In genomic region chr7:140219672-140220520, GRCh38 we compare ENCODE assay signal across 15 cellular contexts. TPM values are rescaled to one million over a fixed set of nuclear protein-coding genes. Genes with fewer than 3 reads are reported as not detected.
A peak's percentile ranks its signal among the peaks of the same experiment; 100 is the strongest.
DNase-seq lines count a peak whose midpoint lies in the region; ATAC-seq and TF ChIP-seq lines count a peak whose summit lies in the region.
"Had no signal": no experiment of that assay in that cellular context is flagged by ENCODE, and none has a peak within 500 bp of the region (broad histone marks: within the 10 kb centered on the region; RNA-seq: fewer than 3 reads in every experiment).

No MANE protein-coding gene starts in this region.

- POLR2A ChIA-PET in PC-3 (lab: Charles Lee; ENCODE audit: unreplicated experiment), result no interaction called here

- H3K9me3 ChIP-seq in PC-3 (ENCODE audit: low read length) (no peaks in the 10 kb centered on the region), esophagus squamous epithelium (no peaks in the 10 kb centered on the region), suprapubic skin (no peaks in the 10 kb centered on the region), neuronal stem cell (replicated peaks in 1 of 2; ENCODE audit: control insufficient read depth in 2 of 2, insufficient read depth in 1 of 2, low read depth in 1 of 2, low read length in 2 of 2) (peaks cover 0 to 3% of the 10 kb centered on the region in 2 donors)
- H3K9me3 ChIP-seq: SJSA1 had no signal

- TF ChIP-seq POLR2A in esophagus squamous epithelium (IDR thresholded peaks at IDR 0.05) (no peak), suprapubic skin (IDR thresholded peaks at IDR 0.05) (no peak)

- DNase-seq in DMS53 (lab: John Stamatoyannopoulos, UW) (peak; percentile 39), DMS53 treated with DMSO at 0.1 percent for 48 hours (lab: John Stamatoyannopoulos, UW; ENCODE audit: unreplicated experiment) (no peak), PC-3 (peak; percentile 36), esophagus squamous epithelium (lab: John Stamatoyannopoulos, UW) (no peak), suprapubic skin (ENCODE audit: low spot score in 2 of 2) (no peak), KG1 (lab: John Stamatoyannopoulos, UW) (no peak), neuronal stem cell (ENCODE audit: low spot score) (no peak), SKM-1 treated with dmso at 0.1 percent for 144 hours (lab: John Stamatoyannopoulos, UW; ENCODE audit: unreplicated experiment) (no peak)
- DNase-seq: CD4-positive, CD25-positive, alpha-beta regulatory T cell; DND-41; GDM1; NCI-H1048 had no signal

- CTCF ChIA-PET in PC-3 (lab: Charles Lee), result no interaction called here

- no peaks in the 10 kb centered on the region for H3F3A ChIP-seq in PC-3 (ENCODE audit: low read length, unreplicated experiment)

- H3K4me3 ChIP-seq in PC-3 (ENCODE audit: low read length) (no peak overlapping the region), esophagus squamous epithelium (no peak overlapping the region), suprapubic skin (no peak overlapping the region), neuronal stem cell (ENCODE audit: low read length in 2 of 2) (no peak overlapping the region)
- H3K4me3 ChIP-seq: GM12878, SJSA1 had no signal

- no peaks in the 10 kb centered on the region for H3K9me2 ChIP-seq in PC-3 (replicated peaks; ENCODE audit: low read length)

- H2AFZ ChIP-seq in PC-3 (ENCODE audit: low read length), result no peak overlapping the region
- no peak overlapping the region for H2AFZ ChIP-seq in neuronal stem cell (ENCODE audit: low read length)

- no peak overlapping the region for H2AK5ac ChIP-seq in neuronal stem cell (ENCODE audit: low read depth, low read length)

- no peaks in the 10 kb centered on the region for H3K79me1 ChIP-seq in neuronal stem cell (ENCODE audit: low read depth, low read length)

- H3K36me3 ChIP-seq in PC-3 (ENCODE audit: low read depth, low read length) (no peaks in the 10 kb centered on the region), esophagus squamous epithelium (no peaks in the 10 kb centered on the region), suprapubic skin (no peaks in the 10 kb centered on the region), neuronal stem cell (replicated peaks in 1 of 2; ENCODE audit: control insufficient read depth in 2 of 2, insufficient read depth in 2 of 2, low read length in 2 of 2) (no peaks in the 10 kb centered on the region)
- H3K36me3 ChIP-seq: SJSA1 had no signal

- no peak overlapping the region for H2BK120ac ChIP-seq in neuronal stem cell (ENCODE audit: low read depth, low read length)

- intact Hi-C loops in PC-3 (cut with micrococcal nuclease), result no loop called here
- intact Hi-C loops in esophagus squamous epithelium (cut with DNase I), result no loop called here

- H3K4me1 ChIP-seq in PC-3 (ENCODE audit: insufficient read depth, low read length), result peaks cover 10% of the 10 kb centered on the region; the same call in 1 of the 2 replicates
- peaks cover 0 to 9% (median 7%) of the 10 kb centered on the region in 3 donors for H3K4me1 ChIP-seq in esophagus squamous epithelium
- no peaks in the 10 kb centered on the region for H3K4me1 ChIP-seq in suprapubic skin
- H3K4me1 ChIP-seq in neuronal stem cell (ENCODE audit: control insufficient read depth in 2 of 2, insufficient read depth in 1 of 2, low read depth in 1 of 2, low read length in 2 of 2), result peaks cover 0 to 2% of the 10 kb centered on the region in 2 donors
- H3K4me1 ChIP-seq: SJSA1 had no signal

- no peaks in the 10 kb centered on the region for H3K79me2 ChIP-seq in PC-3 (ENCODE audit: low read length)

- H4K20me1 ChIP-seq in PC-3 (ENCODE audit: low read length), result no peaks in the 10 kb centered on the region

- BruUV-seq in PC-3 (replicated peaks; lab: Mats Ljungman, UMichigan), result no TSS peak

- H3K14ac ChIP-seq in neuronal stem cell (ENCODE audit: low read length), result no peak overlapping the region

- no peak overlapping the region for H4K91ac ChIP-seq in neuronal stem cell (ENCODE audit: low read depth, low read length, poor library complexity)

- H3K27ac ChIP-seq in PC-3 (ENCODE audit: low read length) (no peak overlapping the region), esophagus squamous epithelium (peak overlapping the region; percentile 29 to 83 (median 80)), suprapubic skin (peak overlapping the region; percentile 42), neuronal stem cell (replicated peaks; ENCODE audit: low read length) (no peak overlapping the region)
- H3K27ac ChIP-seq: 22Rv1, SJSA1 had no signal

- no peak overlapping the region for H3K18ac ChIP-seq in neuronal stem cell (ENCODE audit: low read length)

- no peak overlapping the region for H2BK15ac ChIP-seq in neuronal stem cell (ENCODE audit: low read length)

- H3K23ac ChIP-seq in neuronal stem cell (ENCODE audit: low read depth, low read length, poor library complexity), result no peak overlapping the region

- ATAC-seq in PC-3, result no peak
- ATAC-seq: GM12878 had no signal

- H2BK5ac ChIP-seq in neuronal stem cell (ENCODE audit: low read length), result no peak overlapping the region

- no peak overlapping the region for H4K8ac ChIP-seq in neuronal stem cell (ENCODE audit: low read depth, low read length)

- no peak overlapping the region for H3K9ac ChIP-seq in PC-3 (ENCODE audit: low read length)
- H3K9ac ChIP-seq in neuronal stem cell (ENCODE audit: low read depth, low read length, poor library complexity), result no peak overlapping the region

- 46 to 59% methylated on average over 10 of the region's 10 CpGs for WGBS in esophagus squamous epithelium, 2 donors
- whole genome bisulfite sequencing in suprapubic skin, result 77% methylated on average over 10 of the region's 10 CpGs
- WGBS in neuronal stem cell (ENCODE audit: extremely low coverage in 2 of 2, insufficient read length in 2 of 2, insufficient replicate concordance in 1 of 2), 2 donors, result no CpG with 5 or more reads among the region's 10 CpGs

- H3K4ac ChIP-seq in neuronal stem cell (ENCODE audit: low read length), result no peak overlapping the region

- TF ChIP-seq CTCF in PC-3 (conservative IDR thresholded peaks at IDR 0.05; ENCODE audit: low read depth, low read length) (no peak), esophagus squamous epithelium (IDR thresholded peaks at IDR 0.05) (no peak), suprapubic skin (IDR thresholded peaks at IDR 0.05) (no peak)

- H3K27me3 ChIP-seq in PC-3 (ENCODE audit: low read length) (no peaks in the 10 kb centered on the region), esophagus squamous epithelium (peaks cover 0 to 23% (median 0%) of the 10 kb centered on the region in 4 donors), suprapubic skin (no peaks in the 10 kb centered on the region), neuronal stem cell (ENCODE audit: control insufficient read depth in 3 of 3, insufficient read depth in 3 of 3, low read depth in 1 of 3, low read length in 3 of 3) (peaks cover 0 to 35% (median 0%) of the 10 kb centered on the region in 3 experiments)
- H3K27me3 ChIP-seq: SJSA1 had no signal

- H2BK12ac ChIP-seq in neuronal stem cell (ENCODE audit: low read length), result no peak overlapping the region

- TF ChIP-seq EP300 in suprapubic skin (IDR thresholded peaks at IDR 0.05), result no peak

- H3K4me2 ChIP-seq in PC-3 (ENCODE audit: low read length) (no peak overlapping the region), neuronal stem cell (ENCODE audit: insufficient read depth, low read length, poor library complexity, severe bottlenecking) (no peak overlapping the region)

RNA-seq across cellular contexts. Expression of gene KDM7A, which starts 43.1 kb away (rescaled TPM):
- 2.8 and 3.2 TPM in 2 replicates for total RNA-seq in PC-3 (2014; rRNA removed)
- total RNA-seq in esophagus squamous epithelium, result 10 to 100 TPM; 11.5 to 28.3 (median 19.9) TPM
- 100 to 1,000 TPM in 1 of 4 donors, 10 to 100 TPM in 3; 29.0 to 104 (median 35.1) TPM for total RNA-seq in suprapubic skin
- 5.3 TPM for polyA plus RNA-seq in neuronal stem cell (2013, experiment 1 of 2)
- 5.1 TPM for polyA plus RNA-seq in neuronal stem cell (2013, experiment 2 of 2)

Comparison
In these comparisons a context has a peak if more than half of its experiments do, and no peak if none do; other contexts are left out.
1. DNase-seq: peak in DMS53 (single experiment) and PC-3 (single experiment); none in DMS53 treated with DMSO at 0.1 percent for 48 hours (single experiment), esophagus squamous epithelium (single experiment), suprapubic skin (0 of 2), KG1 (single experiment), neuronal stem cell (single experiment) and SKM-1 treated with dmso at 0.1 percent for 144 hours (single experiment).
2. H3K27ac ChIP-seq: peak in esophagus squamous epithelium (4 of 4) and suprapubic skin (single experiment); none in PC-3 (single experiment) and neuronal stem cell (single experiment).